24 cellular contexts compared by ENCODE assay signal in the genomic region with DNA sequence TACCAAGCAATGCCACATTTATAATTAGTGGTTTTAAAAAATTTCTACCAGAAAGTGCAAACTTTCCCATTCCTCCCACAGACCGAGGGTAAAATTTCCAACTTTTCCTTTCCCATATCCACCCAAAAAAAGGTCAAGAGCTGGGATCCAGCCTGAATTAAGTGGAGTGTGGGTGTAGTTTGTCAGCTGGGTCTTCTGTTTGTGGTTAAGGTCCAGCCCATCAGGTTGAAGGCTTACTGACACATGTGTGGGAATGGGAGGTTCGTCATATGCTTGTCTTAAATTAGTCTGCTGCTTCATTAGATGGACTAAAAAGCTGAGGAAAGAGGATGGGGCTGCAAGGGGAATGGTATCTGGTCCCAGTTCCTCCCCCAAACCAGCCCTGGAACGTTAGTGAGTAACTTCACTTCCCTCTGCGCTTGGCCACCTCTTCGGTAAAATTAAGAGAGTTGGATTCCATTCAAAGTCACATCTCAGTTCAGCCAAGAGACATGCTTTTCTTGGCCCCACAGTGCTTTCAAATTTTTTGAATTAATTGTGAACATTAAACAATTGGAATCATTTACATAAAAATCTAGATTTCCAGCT.
"Had no signal": no experiment of that assay in that cellular context is flagged by ENCODE, and none has a peak within 500 bp of the region (broad histone marks: within the 10 kb centered on the region; RNA-seq: fewer than 3 reads in every experiment).

No MANE protein-coding gene starts in this region.

- H3K27ac ChIP-seq: colonic mucosa, dorsolateral prefrontal cortex, hepatocyte, stomach, suprapubic skin, transverse colon had no signal

- H3K4me3 ChIP-seq: colonic mucosa, dorsolateral prefrontal cortex, hepatocyte, stomach, suprapubic skin, transverse colon had no signal

- H3K4me1 ChIP-seq: breast epithelium, colonic mucosa, stomach, suprapubic skin, transverse colon had no signal

- H3K4me2 ChIP-seq: hepatocyte, SK-N-SH had no signal

- H2AFZ ChIP-seq: hepatocyte had no signal

- FAIRE-seq: endothelial cell of umbilical vein, urothelium cell line had no signal

- ATAC-seq: activated CD8-positive, alpha-beta T cell treated with anti-CD3 and anti-CD28 coated beads for 36 hours; activated naive CD8-positive, alpha-beta T cell treated with anti-CD3 and anti-CD28 coated beads, Interleukin-2, amount 50 U/mL, for 24 hours; effector memory CD8-positive, alpha-beta T cell; esophagus mucosa; stimulated activated memory B cell treated with anti-CD40 and anti-IgM and Interleukin-4, amounts not matched to agents 10 μg/mL and 1 μg/mL and 100 μg/mL, for 72 hours had no signal

- H3K9me3 ChIP-seq: ascending aorta, breast epithelium, colonic mucosa, SK-N-SH, stomach, suprapubic skin, transverse colon had no signal

- DNase-seq: activated CD4-positive, alpha-beta T cell treated with anti-CD3 and anti-CD28 coated beads, Interleukin-2, amount 10 ng/mL, durations not matched to agents 24 days and 14 days; activated CD8-positive, alpha-beta T cell treated with anti-CD3 and anti-CD28 coated beads for 36 hours; activated gamma-delta T cell; activated naive CD4-positive, alpha-beta T cell treated with anti-CD3 and anti-CD28 coated beads, Interleukin-2, amount 50 U/mL, for 16 hours; activated naive CD8-positive, alpha-beta T cell treated with anti-CD3 and anti-CD28 coated beads, Interleukin-2, amount 50 U/mL, for 24 hours; colonic mucosa; dorsolateral prefrontal cortex; effector memory CD8-positive, alpha-beta T cell; foreskin melanocyte; immature natural killer cell; occipital lobe; retina; SK-N-SH; stimulated activated CD4-positive, alpha-beta T cell treated with anti-CD3 and anti-CD28 coated beads, Interleukin-1b, Interleukin-23, amount 100 ng/mL, for 48 hours; stomach; transverse colon had no signal

- H3K79me2 ChIP-seq: hepatocyte had no signal

- H3K27me3 ChIP-seq: ascending aorta, breast epithelium, colonic mucosa, dorsolateral prefrontal cortex, hepatocyte, stomach, suprapubic skin, transverse colon had no signal

- H3K36me3 ChIP-seq: ascending aorta, breast epithelium, colonic mucosa, stomach, suprapubic skin, transverse colon had no signal
